In genomic region chr7:37445064-37445723, GRCh38 we compare ENCODE assay signal across 17 cellular contexts. TPM values are rescaled to one million over a fixed set of nuclear protein-coding genes. Genes with fewer than 3 reads are reported as not detected.
DNase-seq lines count a peak whose midpoint lies in the region; ATAC-seq and TF ChIP-seq lines count a peak whose summit lies in the region.
"Had no signal": no experiment of that assay in that cellular context is flagged by ENCODE, and none has a peak within 500 bp of the region (broad histone marks: within the 10 kb centered on the region; RNA-seq: fewer than 3 reads in every experiment).

No MANE protein-coding gene starts in this region.

- peaks cover 11 to 36% of the 10 kb centered on the region in 2 donors for H3K36me3 Mint-ChIP-seq in CD4-positive, alpha-beta memory T cell
- H3K36me3 Mint-ChIP-seq in activated CD4-positive, alpha-beta memory T cell treated with anti-CD3 and anti-CD28 coated beads for 36 hours = peaks cover 28% of the 10 kb centered on the region
- no peaks in the 10 kb centered on the region; the same call in 2 of the 3 replicates for H3K36me3 Mint-ChIP-seq in GM23338 (ENCODE audit: low read depth)

- peaks cover 78% of the 10 kb centered on the region for H3K4me1 ChIP-seq in CD4-positive, alpha-beta memory T cell (ENCODE audit: insufficient read depth, low read length)
- H3K4me1 ChIP-seq in lower lobe of right lung (peaks cover 70% of the 10 kb centered on the region), GM23338 (ENCODE audit: insufficient read depth) (peaks cover 9% of the 10 kb centered on the region)

- H3K27me3 ChIP-seq in CD4-positive, alpha-beta memory T cell (ENCODE audit: insufficient read depth, low read length) = no peaks in the 10 kb centered on the region
- H3K27me3 ChIP-seq in lower lobe of right lung (ENCODE audit: low read depth) = no peaks in the 10 kb centered on the region
- H3K27me3 ChIP-seq in GM23338 (ENCODE audit: insufficient read depth) = peaks cover 22% of the 10 kb centered on the region

- peaks cover 2% of the 10 kb centered on the region; the same call in 1 of the 2 replicates for H3F3A ChIP-seq in GM23338 (replicated peaks; ENCODE audit: low read depth)

- 0 out of 2 replicates have a peak, but pooled peaks cover 7% of the 10 kb centered on the region for H3K79me2 ChIP-seq in GM23338 (replicated peaks; ENCODE audit: insufficient read depth)

- no peak overlapping the region for H3K27ac ChIP-seq in CD4-positive, alpha-beta memory T cell (ENCODE audit: low read depth, low read length)
- H3K27ac ChIP-seq in lower lobe of right lung (peak overlapping the region; percentile 82), GM23338 (ENCODE audit: low read depth) (no peak overlapping the region)
- H3K27ac ChIP-seq: brain microvascular endothelial cell had no signal

- H3K36me3 ChIP-seq in CD4-positive, alpha-beta memory T cell (ENCODE audit: insufficient read depth, low read length) = no peaks in the 10 kb centered on the region
- H3K36me3 ChIP-seq in lower lobe of right lung (no peaks in the 10 kb centered on the region), GM23338 (ENCODE audit: insufficient read depth) (no peaks in the 10 kb centered on the region)
- H3K36me3 ChIP-seq: brain microvascular endothelial cell had no signal

- no peaks in the 10 kb centered on the region for H3K9me3 ChIP-seq in CD4-positive, alpha-beta memory T cell (ENCODE audit: control insufficient read depth in 1 of 2, low read length in 2 of 2)
- H3K9me3 ChIP-seq in lower lobe of right lung = no peaks in the 10 kb centered on the region

- no peaks in the 10 kb centered on the region for H3K9me2 ChIP-seq in GM23338 (ENCODE audit: insufficient read depth)

- ATAC-seq in lower lobe of right lung (no peak), GM21381 (IDR thresholded peaks at IDR 0.05; ENCODE audit: unreplicated experiment) (no peak), GM21367 (IDR thresholded peaks at IDR 0.05; ENCODE audit: unreplicated experiment) (no peak), GM23338 (no peak)
- ATAC-seq: activated CD4-positive, CD25-positive, alpha-beta regulatory T cell treated with anti-CD3 and anti-CD28 coated beads, Interleukin-2, amount 50 U/mL, for 24 hours; GM12878 had no signal

- peak overlapping the region in 6 of 7 donors; percentile 53 to 100 (median 96) for H3K27ac Mint-ChIP-seq in CD4-positive, alpha-beta memory T cell
- H3K27ac Mint-ChIP-seq in activated CD4-positive, alpha-beta memory T cell treated with anti-CD3 and anti-CD28 coated beads for 36 hours = peak overlapping the region; percentile 96
- H3K27ac Mint-ChIP-seq in GM23338 = no peak overlapping the region

- H3K27me3 Mint-ChIP-seq in CD4-positive, alpha-beta memory T cell = peaks cover 2 to 3% of the 10 kb centered on the region in 2 donors
- peaks cover 1% of the 10 kb centered on the region for H3K27me3 Mint-ChIP-seq in activated CD4-positive, alpha-beta memory T cell treated with anti-CD3 and anti-CD28 coated beads for 36 hours
- peaks cover 24% of the 10 kb centered on the region for H3K27me3 Mint-ChIP-seq in GM23338 (ENCODE audit: insufficient read depth, low read depth, poor library complexity)

- peaks cover 0 to 13% (median 3%) of the 10 kb centered on the region in 8 donors for H3K9me3 Mint-ChIP-seq in CD4-positive, alpha-beta memory T cell
- no peaks in the 10 kb centered on the region for H3K9me3 Mint-ChIP-seq in activated CD4-positive, alpha-beta memory T cell treated with anti-CD3 and anti-CD28 coated beads for 36 hours
- no peaks in the 10 kb centered on the region for H3K9me3 Mint-ChIP-seq in GM23338

- CTCF ChIA-PET in CD4-positive, alpha-beta memory T cell (lab: Charles Lee; ENCODE audit: partially characterized antibody) = interaction anchor here (6.9 kb wide), 1 partner anchor 92 kb away, joined by 76 read pairs; no protein-coding TSS in a partner anchor
- CTCF ChIA-PET in activated CD4-positive, alpha-beta memory T cell treated with anti-CD3 and anti-CD28 coated beads for 36 hours (lab: Charles Lee) = interaction anchor here (0.7 kb wide), 1 partner anchor 72 kb away, joined by 3 read pairs; no protein-coding TSS in a partner anchor

- no peak for TF ChIP-seq CTCF in lower lobe of right lung (IDR thresholded peaks at IDR 0.05)
- TF ChIP-seq CTCF in GM23338 (conservative IDR thresholded peaks at IDR 0.05; ENCODE audit: low read depth in 2 of 2) = no peak

- peaks cover 2% of the 10 kb centered on the region; the same call in 1 of the 2 replicates for H4K20me1 ChIP-seq in GM23338 (replicated peaks; ENCODE audit: insufficient read depth)

- intact Hi-C loops in CD4-positive, alpha-beta memory T cell (cut with micrococcal nuclease) = loop anchor here (5.0 kb wide), 1 partner anchor 723 kb away; the partner anchor contains the start of gene AOAH
- intact Hi-C loops in activated CD4-positive, alpha-beta memory T cell treated with anti-CD3 and anti-CD28 coated beads for 36 hours (cut with micrococcal nuclease) = loop anchor here (5.0 to 10.0 kb wide), 3 partner anchors 228 to 1750 kb away; partner anchors contain the start of gene HERPUD2
- intact Hi-C loops in lower lobe of right lung (cut with DNase I) = no loop called here

- POLR2A ChIA-PET in CD4-positive, alpha-beta memory T cell (lab: Charles Lee; ENCODE audit: partially characterized antibody) = interaction anchor here (6.6 to 7.3 kb wide), 2 partner anchors 31 to 92 kb away, joined by 98 to 123 read pairs; no protein-coding TSS in a partner anchor
- POLR2A ChIA-PET in activated CD4-positive, alpha-beta memory T cell treated with anti-CD3 and anti-CD28 coated beads for 36 hours (lab: Charles Lee) = interaction anchor here (1.0 to 5.5 kb wide), 3 partner anchors 15 to 91 kb away, joined by 3 to 55 read pairs (median 4); no protein-coding TSS in a partner anchor

- no peak overlapping the region for H2AFZ ChIP-seq in GM23338

- no peak overlapping the region for H3K4me2 ChIP-seq in GM23338

- peak; percentile 64 to 66 for DNase-seq in AML-193 (lab: John Stamatoyannopoulos, UW)
- no peak for DNase-seq in CD4-positive, alpha-beta memory T cell
- DNase-seq in activated CD4-positive, alpha-beta memory T cell treated with anti-CD3 and anti-CD28 coated beads for 36 hours = peak; percentile 37
- no peak for DNase-seq in lower lobe of right lung
- no peak for DNase-seq in GM23338 (ENCODE audit: low spot score)
- DNase-seq in NCI-H524 treated with DMSO at 0.1 percent for 48 hours (lab: John Stamatoyannopoulos, UW) = no peak
- DNase-seq: brain microvascular endothelial cell; EL; foreskin melanocyte; NCI-H1048; stimulated activated CD4-positive, alpha-beta T cell treated with anti-CD3 and anti-CD28 coated beads, Interleukin-2, amount 100 ng/mL, for 24 hours; stimulated activated CD8-positive, alpha-beta memory T cell treated with anti-CD3 and anti-CD28 coated beads, Interleukin-4, amount 100 ng/mL, for 48 hours had no signal

- H3K4me1 Mint-ChIP-seq in CD4-positive, alpha-beta memory T cell = peaks cover 65 to 92% (median 77%) of the 10 kb centered on the region in 4 donors
- peaks cover 76% of the 10 kb centered on the region for H3K4me1 Mint-ChIP-seq in activated CD4-positive, alpha-beta memory T cell treated with anti-CD3 and anti-CD28 coated beads for 36 hours (ENCODE audit: low read depth)
- peaks cover 38% of the 10 kb centered on the region for H3K4me1 Mint-ChIP-seq in GM23338

- no peak overlapping the region for H3K4me3 ChIP-seq in CD4-positive, alpha-beta memory T cell (ENCODE audit: low read length in 2 of 2)
- H3K4me3 ChIP-seq in lower lobe of right lung = no peak overlapping the region
- no peak overlapping the region for H3K4me3 ChIP-seq in GM23338
- H3K4me3 ChIP-seq: GM12878 had no signal

- H3K4me3 Mint-ChIP-seq in CD4-positive, alpha-beta memory T cell = peak overlapping the region in 5 of 8 donors; percentile 10 to 50 (median 29)
- H3K4me3 Mint-ChIP-seq in activated CD4-positive, alpha-beta memory T cell treated with anti-CD3 and anti-CD28 coated beads for 36 hours = peak overlapping the region; percentile 11
- H3K4me3 Mint-ChIP-seq in GM23338 = no peak overlapping the region

TF ChIP-seq in GM23338, 12 proteins besides CTCF, POLR2A, EP300 and RAD21 (continues in another document):
- TF ChIP-seq REST (IDR thresholded peaks at IDR 0.05; ENCODE audit: unreplicated experiment) = no peak
- TF ChIP-seq EZH2 (IDR thresholded peaks at IDR 0.05; ENCODE audit: low read depth, unreplicated experiment) = no peak
- TF ChIP-seq ZNF331 (CRISPR knock-in tag; IDR thresholded peaks at IDR 0.05; ENCODE audit: low read depth) = no peak

RNA-seq across cellular contexts. Expression of gene ELMO1, which starts 3.5 kb away (rescaled TPM):
- total RNA-seq in CD4-positive, alpha-beta memory T cell = 100 to 1,000 TPM; 123 to 131 TPM
- 10 to 100 TPM; 45.1 to 99.4 TPM for polyA plus RNA-seq in CD4-positive, alpha-beta memory T cell
- total RNA-seq in activated CD4-positive, alpha-beta memory T cell treated with anti-CD3 and anti-CD28 coated beads for 36 hours = 10 to 100 TPM; 88.7 to 93.3 TPM
- 60.1 TPM for total RNA-seq in lower lobe of right lung
- 15.0 and 24.9 TPM in 2 replicates for total RNA-seq in GM23338 (2014; rRNA removed; shearing (Covaris generic))
- polyA plus RNA-seq in GM23338 (2016; fragmentation: Nextera tagmentation; extraction: Ambion mirVana) = 6.5 and 6.7 TPM in 2 replicates
- polyA plus RNA-seq: BJ had no signal

Comparison
In these comparisons a context has a peak if more than half of its experiments do, and no peak if none do; other contexts are left out.
1. DNase-seq: peak in AML-193 (2 of 2) and activated CD4-positive, alpha-beta memory T cell treated with anti-CD3 and anti-CD28 coated beads for 36 hours (single experiment); none in CD4-positive, alpha-beta memory T cell (0 of 5), lower lobe of right lung (single experiment), GM23338 (single experiment) and NCI-H524 treated with DMSO at 0.1 percent for 48 hours (single experiment).